In the genomic region with DNA sequence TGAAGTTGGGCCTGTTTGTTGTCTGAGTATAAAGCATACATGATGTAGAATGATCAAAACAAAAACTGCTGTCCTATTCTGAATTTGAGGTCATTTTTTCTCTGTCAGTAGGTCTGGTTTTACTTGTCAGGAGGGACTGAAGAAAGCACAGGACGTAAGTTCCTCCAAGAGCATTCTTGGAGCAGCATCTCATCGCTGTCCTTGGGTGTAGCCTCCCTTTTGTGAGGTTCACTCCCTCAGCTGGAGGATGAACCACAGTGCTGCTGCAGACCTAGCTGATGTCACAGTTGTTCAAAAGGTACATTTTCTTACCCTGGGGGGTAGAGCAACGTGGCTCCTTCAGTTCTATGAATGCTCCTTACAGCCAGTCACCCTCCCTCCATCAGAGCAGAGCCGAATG, we compare ENCODE assay signal across 28 cellular contexts.
"Had no signal": no experiment of that assay in that cellular context is flagged by ENCODE, and none has a peak within 500 bp of the region (broad histone marks: within the 10 kb centered on the region; RNA-seq: fewer than 3 reads in every experiment).

No MANE protein-coding gene starts in this region.

- H3K27me3 Mint-ChIP-seq: activated CD8-positive, alpha-beta memory T cell treated with anti-CD3 and anti-CD28 coated beads, Interleukin-2, amount 10 ng/mL, durations not matched to agents 7 days and 5 days; activated naive CD8-positive, alpha-beta T cell treated with anti-CD3 and anti-CD28 coated beads, Interleukin-2, amount 50 U/mL, for 24 hours; activated T-cell treated with anti-CD3 and anti-CD28 coated beads, Interleukin-2, amount 50 U/mL, for 24 hours; brain had no signal

- ATAC-seq: activated CD8-positive, alpha-beta memory T cell treated with anti-CD3 and anti-CD28 coated beads, Interleukin-2, amount 10 ng/mL, durations not matched to agents 7 days and 5 days; activated naive CD4-positive, alpha-beta T cell treated with anti-CD3 and anti-CD28 coated beads, Interleukin-2, amount 50 U/mL, for 72 hours; activated naive CD8-positive, alpha-beta T cell treated with anti-CD3 and anti-CD28 coated beads, Interleukin-2, amount 50 U/mL, for 24 hours had no signal

- H3K9me3 ChIP-seq: Peyer's patch, SJCRH30, SK-N-SH had no signal

- DNase-seq: activated CD4-positive, alpha-beta T cell treated with anti-CD3 and anti-CD28 coated beads for 48 hours; activated CD4-positive, alpha-beta T cell treated with anti-CD3 and anti-CD28 coated beads, Interleukin-2, amount 50 U/mL, for 48 hours; activated CD4-positive, CD25-positive, alpha-beta regulatory T cell treated with anti-CD3 and anti-CD28 coated beads, Interleukin-2, amount 50 U/mL, for 72 hours; activated CD8-positive, alpha-beta memory T cell treated with anti-CD3 and anti-CD28 coated beads, Interleukin-2, amount 10 ng/mL, durations not matched to agents 7 days and 5 days; activated effector memory CD4-positive, alpha-beta T cell treated with Interleukin-2 at 50 U/mL for 16 hours; activated naive CD4-positive, alpha-beta T cell; activated naive CD8-positive, alpha-beta T cell treated with anti-CD3 and anti-CD28 coated beads, Interleukin-2, amount 50 U/mL, for 24 hours; activated T-cell treated with anti-CD3 and anti-CD28 coated beads, Interleukin-2, amount 50 U/mL, for 24 hours; amygdala; cerebellar nuclear complex; MM.1S; NCI-H1105 treated with DMSO at 0.1 percent for 48 hours; NCI-H1436 treated with DMSO at 0.1 percent for 48 hours; NCI-H187; NCI-H2081; NCI-H510A treated with DMSO at 0.1 percent for 48 hours; NCI-H69; Peyer's patch; Right ventricle myocardium superior; SJCRH30; SK-N-SH; T-helper 1 cell had no signal

- H3K27me3 ChIP-seq: cardiac muscle cell, Peyer's patch, SJCRH30 had no signal

- H3K4me1 ChIP-seq: Peyer's patch, SJCRH30 had no signal

- H3K9me3 Mint-ChIP-seq: activated naive CD4-positive, alpha-beta T cell treated with anti-CD3 and anti-CD28 coated beads, Interleukin-2, amount 50 U/mL, for 72 hours; activated naive CD8-positive, alpha-beta T cell treated with anti-CD3 and anti-CD28 coated beads, Interleukin-2, amount 50 U/mL, for 24 hours; activated T-cell treated with anti-CD3 and anti-CD28 coated beads, Interleukin-2, amount 50 U/mL, for 24 hours; activated T-helper 1 cell treated with anti-CD3 and anti-CD28 coated beads, Interleukin-12 subunit alpha, Interleukin-12 subunit beta, Interleukin-2, Interleukin-4 antibody, amounts not matched to agents 30 ng/mL and 10 ng/mL and 1 ng/mL, durations not matched to agents 14 hours and 24 hours and 36 hours; brain; WTC11 had no signal

- H3K36me3 ChIP-seq: cardiac muscle cell, Peyer's patch, SJCRH30 had no signal

- H3K27ac ChIP-seq: cardiac muscle cell, Peyer's patch, RWPE1, SJCRH30 had no signal

- H3K4me3 Mint-ChIP-seq: activated CD8-positive, alpha-beta memory T cell treated with anti-CD3 and anti-CD28 coated beads, Interleukin-2, amount 10 ng/mL, durations not matched to agents 7 days and 5 days; activated naive CD8-positive, alpha-beta T cell treated with anti-CD3 and anti-CD28 coated beads, Interleukin-2, amount 50 U/mL, for 24 hours; activated T-cell treated with anti-CD3 and anti-CD28 coated beads, Interleukin-2, amount 50 U/mL, for 24 hours; activated T-helper 1 cell treated with anti-CD3 and anti-CD28 coated beads, Interleukin-12 subunit alpha, Interleukin-12 subunit beta, Interleukin-2, Interleukin-4 antibody, amounts not matched to agents 30 ng/mL and 10 ng/mL and 1 ng/mL, durations not matched to agents 14 hours and 24 hours and 36 hours; brain; WTC11 had no signal

- H3K9ac ChIP-seq: SK-N-SH had no signal

- H3K27ac Mint-ChIP-seq: activated CD8-positive, alpha-beta memory T cell treated with anti-CD3 and anti-CD28 coated beads, Interleukin-2, amount 10 ng/mL, durations not matched to agents 7 days and 5 days; activated naive CD4-positive, alpha-beta T cell treated with anti-CD3 and anti-CD28 coated beads, Interleukin-2, amount 50 U/mL, for 72 hours; activated naive CD8-positive, alpha-beta T cell treated with anti-CD3 and anti-CD28 coated beads, Interleukin-2, amount 50 U/mL, for 24 hours; activated T-cell treated with anti-CD3 and anti-CD28 coated beads, Interleukin-2, amount 50 U/mL, for 24 hours; activated T-helper 1 cell treated with anti-CD3 and anti-CD28 coated beads, Interleukin-12 subunit alpha, Interleukin-12 subunit beta, Interleukin-2, Interleukin-4 antibody, amounts not matched to agents 30 ng/mL and 10 ng/mL and 1 ng/mL, durations not matched to agents 14 hours and 24 hours and 36 hours; WTC11 had no signal

- H3K4me3 ChIP-seq: cardiac muscle cell, Peyer's patch, SJCRH30 had no signal

- H3K36me3 Mint-ChIP-seq: brain, WTC11 had no signal

- H3K4me2 ChIP-seq: SK-N-SH had no signal
